In the genomic region with DNA sequence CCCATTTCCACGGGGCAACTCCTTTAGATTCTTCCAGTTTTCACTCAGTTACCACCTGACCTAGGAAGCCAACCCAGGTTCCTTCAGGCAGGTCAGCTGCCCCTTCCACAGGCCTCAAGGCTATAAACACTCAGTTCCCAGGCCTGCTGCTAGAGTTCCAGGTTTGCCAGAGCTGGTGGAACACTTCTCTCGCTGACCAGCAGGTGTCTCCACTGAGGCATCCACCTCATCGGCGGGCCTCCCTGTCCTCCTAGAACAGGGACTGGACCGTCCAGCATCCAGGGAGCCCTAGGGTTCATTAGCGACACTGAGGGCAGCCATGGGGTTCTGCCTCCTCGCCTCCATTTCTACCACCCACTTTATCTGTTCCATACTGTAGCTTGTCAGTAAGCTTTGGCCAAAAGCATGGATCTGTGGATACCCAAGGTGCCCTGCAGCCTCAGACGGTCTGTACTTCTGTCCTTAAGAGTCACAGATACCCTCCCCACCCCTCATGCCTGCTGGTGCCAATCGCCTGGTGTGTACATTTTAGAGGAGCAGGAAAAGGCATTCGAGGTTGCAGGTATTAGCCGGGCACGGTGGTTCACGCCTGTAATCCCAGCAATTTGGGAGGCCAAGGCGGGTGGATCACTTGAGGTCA, we compare ENCODE assay signal across 8 cellular contexts. TPM values are rescaled to one million over a fixed set of nuclear protein-coding genes. Genes with fewer than 3 reads are reported as not detected.
DNase-seq lines count a peak whose midpoint lies in the region; FAIRE-seq and TF ChIP-seq lines count a peak whose summit lies in the region.

No MANE protein-coding gene starts in this region.

- no peak overlapping the region for H3K27ac ChIP-seq in H1 (ENCODE audit: low read depth, low read length)

- TF ChIP-seq EP300 in H1 (IDR thresholded peaks at IDR 0.05; ENCODE audit: borderline replicate concordance in 1 of 2, low read depth in 2 of 2, low read length in 2 of 2), result no peak; a peak in 1 of 3 replicates

- H3K79me1 ChIP-seq in H1 (ENCODE audit: low read depth, low read length), result no peaks in the 10 kb centered on the region

- in situ Hi-C loops in GM13976 (cut with MboI; ENCODE audit: low sequenced_read_pairs, unreplicated experiment), result no loop called here

- no peaks in the 10 kb centered on the region for H4K20me1 ChIP-seq in H1 (replicated peaks in 1 of 2; ENCODE audit: control insufficient read depth in 1 of 2, insufficient read depth in 2 of 2, low read length in 2 of 2)

- H3K4me2 ChIP-seq in H1 (ENCODE audit: insufficient read depth in 1 of 2, low read depth in 2 of 2, low read length in 2 of 2), result no peak overlapping the region

- no peaks in the 10 kb centered on the region for H3K36me3 ChIP-seq in H1 (ENCODE audit: control insufficient read depth in 2 of 4, insufficient read depth in 4 of 4, low read length in 3 of 4)

- peaks cover 5% of the 10 kb centered on the region for H3K4me1 Mint-ChIP-seq in mesothelial cell of epicardium

- H3K36me3 Mint-ChIP-seq in mesothelial cell of epicardium, result no peaks in the 10 kb centered on the region

- no peak overlapping the region for H3K14ac ChIP-seq in H1 (ENCODE audit: insufficient read length)

- POLR2A ChIA-PET in H1 (lab: Charles Lee; ENCODE audit: partially characterized antibody), result interaction anchor here (0.5 to 2.0 kb wide), 7 partner anchors 10 to 169 kb away, joined by 3 to 10 read pairs (median 3); no protein-coding TSS in a partner anchor

- H2BK12ac ChIP-seq in H1 (ENCODE audit: low read depth, low read length), result peak overlapping the region; percentile 72; the same call in 1 of the 2 replicates

- H2AK5ac ChIP-seq in H1 (ENCODE audit: low read depth, low read length), result no peak overlapping the region

- H3K27me3 Mint-ChIP-seq in mesothelial cell of epicardium (ENCODE audit: low read depth), result peaks cover 14% of the 10 kb centered on the region

- no peak overlapping the region for H3K4me3 ChIP-seq in H1 (ENCODE audit: extremely low read depth in 1 of 4, insufficient read depth in 2 of 4, low read depth in 3 of 4, low read length in 4 of 4)

- H3K9me3 ChIP-seq in H1 (ENCODE audit: insufficient read depth in 2 of 2, low read depth in 1 of 2, low read length in 1 of 2), result no peaks in the 10 kb centered on the region

- WGBS in H1 (ENCODE audit: extremely low coverage in 1 of 2, insufficient coverage in 1 of 2, insufficient read length in 1 of 2, insufficient replicate concordance in 2 of 2, low coverage in 1 of 2, low lambda C conversion rate in 2 of 2, missing lambda C conversion rate in 1 of 2), 2 experiments, result 56% methylated on average over 14 of the region's 14 CpGs; no CpG with 5 or more reads in 1 of the 2 experiments

- peak overlapping the region; percentile 48; the same call in 1 of the 2 replicates for H2BK5ac ChIP-seq in H1 (ENCODE audit: low read depth, low read length)

- peak; percentile 85 to 92 for TF ChIP-seq RAD21 in H1 (IDR thresholded peaks at IDR 0.05 in 1 of 2, conservative IDR thresholded peaks at IDR 0.05 in 1 of 2; ENCODE audit: low read depth in 2 of 2, low read length in 2 of 2)

- H4K91ac ChIP-seq in H1 (replicated peaks; ENCODE audit: insufficient read length, low read length), result no peak overlapping the region

- peak; percentile 73 for FAIRE-seq in H1 (lab: Jason Lieb, UNC)

- H3K18ac ChIP-seq in H1 (ENCODE audit: extremely low read depth, low read length), result peak overlapping the region; percentile 60; the same call in 1 of the 2 replicates

- H3K23me2 ChIP-seq in H1 (ENCODE audit: low read depth, low read length), result no peaks in the 10 kb centered on the region

- H3K4me1 ChIP-seq in H1 (replicated peaks in 1 of 4; ENCODE audit: control insufficient read depth in 3 of 4, insufficient read depth in 4 of 4, low read length in 3 of 4), result peaks cover 0 to 13% (median 8%) of the 10 kb centered on the region in 4 experiments; a peak in 4 of 7 replicates

- H3K27me3 ChIP-seq in H1 (replicated peaks in 1 of 4; ENCODE audit: control insufficient read depth in 3 of 4, extremely low read depth in 1 of 4, insufficient read depth in 3 of 4, low read length in 3 of 4), result no peaks in the 10 kb centered on the region

- TF ChIP-seq CTCF in GM13976 (IDR thresholded peaks at IDR 0.05; ENCODE audit: borderline replicate concordance, control extremely low read depth, extremely low read depth, insufficient read depth, missing control alignments), result peak; percentile 92
- peak; percentile 85 to 99 (median 98) for TF ChIP-seq CTCF in H1 (IDR thresholded peaks at IDR 0.05; ENCODE audit: control extremely low read depth in 1 of 3, insufficient read depth in 1 of 3, low read depth in 1 of 3, low read length in 3 of 3)
- TF ChIP-seq CTCF in mesothelial cell of epicardium (IDR thresholded peaks at IDR 0.05; ENCODE audit: unreplicated experiment), result peak; percentile 93

- DNase-seq in A172 (ENCODE audit: low spot score) (peak; percentile 87), GM13976 (ENCODE audit: low spot score) (peak; percentile 91), NCI-H82 (lab: John Stamatoyannopoulos, UW) (peak; percentile 83), H1 (ENCODE audit: low read depth in 1 of 2, low spot score in 2 of 2) (peak in 1 of 2 experiments; percentile 93), mesothelial cell of epicardium (ENCODE audit: low spot score in 2 of 2, unreplicated experiment in 2 of 2) (peak; percentile 59 to 85), mesenteric fat pad (ENCODE audit: low spot score) (no peak)
- DNase-seq in activated CD8-positive, alpha-beta memory T cell treated with anti-CD3 and anti-CD28 coated beads for 4 hours (ENCODE audit: low read depth in 2 of 2), result peak; percentile 25 to 30
- DNase-seq in stimulated activated CD8-positive, alpha-beta memory T cell treated with anti-CD3 and anti-CD28 coated beads, Interleukin-2, amount 100 ng/mL, for 1 hour (ENCODE audit: low read depth in 2 of 2), result peak; percentile 21 to 41

- no peak overlapping the region for H2BK120ac ChIP-seq in H1 (replicated peaks; ENCODE audit: low read depth, low read length)

- 0 out of 2 replicates have a peak overlapping the region, but pooled peaks have one; percentile 77 for H2BK15ac ChIP-seq in H1 (ENCODE audit: low read length)

- H3K23ac ChIP-seq in H1 (ENCODE audit: insufficient read length), result no peak overlapping the region

- no peak overlapping the region for H2BK20ac ChIP-seq in H1 (ENCODE audit: low read length)

- no peak overlapping the region for H3K56ac ChIP-seq in H1 (replicated peaks; ENCODE audit: insufficient read length, low read depth, low read length)

- TF ChIP-seq POLR2A in H1 (IDR thresholded peaks at IDR 0.05; ENCODE audit: control extremely low read depth in 1 of 2, low read depth in 2 of 2, low read length in 2 of 2), result no peak

- no peaks in the 10 kb centered on the region for H3K9me3 Mint-ChIP-seq in mesothelial cell of epicardium

- no peak overlapping the region for H3K4ac ChIP-seq in H1 (replicated peaks; ENCODE audit: insufficient read length, low read depth, low read length)

- no peak overlapping the region for H2AFZ ChIP-seq in H1 (ENCODE audit: low read length)

- no peak overlapping the region for H4K5ac ChIP-seq in H1 (ENCODE audit: insufficient read length, low read depth, low read length)

- CTCF ChIA-PET in H1 (lab: Charles Lee; ENCODE audit: partially characterized antibody), result interaction anchor here (0.7 to 6.4 kb wide), 39 partner anchors 10 to 978 kb away, joined by 3 to 68 read pairs (median 5); no protein-coding TSS in a partner anchor

- no peak overlapping the region for H3K4me3 Mint-ChIP-seq in mesothelial cell of epicardium

- H4K8ac ChIP-seq in H1 (ENCODE audit: extremely low read depth, insufficient read depth, low read length), result no peak overlapping the region

- peak overlapping the region; percentile 40 for H3K27ac Mint-ChIP-seq in mesothelial cell of epicardium

- H3K9ac ChIP-seq in H1 (replicated peaks in 1 of 4; ENCODE audit: extremely low read depth in 1 of 4, low read depth in 3 of 4, low read length in 3 of 4), result no peak overlapping the region

- no peaks in the 10 kb centered on the region for H3K79me2 ChIP-seq in H1 (ENCODE audit: control insufficient read depth in 1 of 2, insufficient read depth in 2 of 2, low read length in 2 of 2)

TF ChIP-seq in H1, 55 proteins besides CTCF, POLR2A, EP300 and RAD21 (continues in another document):
- TF ChIP-seq KDM4A (IDR thresholded peaks at IDR 0.05; ENCODE audit: low read depth, low read length, severe bottlenecking) (no peak), EZH2 (IDR thresholded peaks at IDR 0.05; ENCODE audit: low read depth, low read length, severe bottlenecking) (no peak), CBX5 (IDR thresholded peaks at IDR 0.05; ENCODE audit: low read depth, low read length) (no peak), TBP (IDR thresholded peaks at IDR 0.05; ENCODE audit: low read depth, low read length) (0 out of 2 replicates have a peak, but pooled peaks have one; percentile 26), CTBP2 (IDR thresholded peaks at IDR 0.05; ENCODE audit: borderline replicate concordance, insufficient read depth, insufficient read length, low read length) (no peak), SP4 (IDR thresholded peaks at IDR 0.05; ENCODE audit: low read length) (no peak)

RNA-seq across cellular contexts. Expression of a gene that starts 29.0 kb away (rescaled TPM):
- 81.2 and 96.3 TPM in 2 replicates for total RNA-seq in A172 (2014; rRNA removed; shearing (Covaris generic))
- 133 and 143 TPM in 2 replicates for total RNA-seq in H1 (2021; fragmentation: NEBNext Ultra II Directional; extraction: Animal tissue kit (Norgen Biotek cat#: 25700))
- 126 and 148 TPM in 2 replicates for polyA plus RNA-seq in H1 (2011; rRNA removed)
- polyA plus RNA-seq in H1 (2011; cell fraction: cytosol; rRNA removed), result 154 TPM
- 223 TPM for polyA plus RNA-seq in H1 (2011; cell fraction: nucleus; rRNA removed)
- polyA plus RNA-seq in H1 (2012, experiment 1 of 2), result 83.9 to 119 TPM (median 107 TPM) in 4 replicates
- polyA plus RNA-seq in H1 (2012, experiment 2 of 2), result 116 TPM
- polyA plus RNA-seq in H1 (2013, experiment 1 of 2), result 64.4 TPM
- polyA plus RNA-seq in H1 (2013, experiment 2 of 2), result 62.7 TPM
- 55.3 and 66.3 TPM in 2 replicates for polyA minus RNA-seq in H1 (2011; rRNA and poly(A)+ RNA removed)
- polyA minus RNA-seq in H1 (2011; cell fraction: cytosol; rRNA and poly(A)+ RNA removed), result 56.3 TPM
- 68.8 TPM for polyA minus RNA-seq in H1 (2011; cell fraction: nucleus; rRNA and poly(A)+ RNA removed)
- total RNA-seq in mesothelial cell of epicardium, result 12.1 to 13.9 TPM (median 12.2 TPM) in 3 replicates
- not detected for total RNA-seq in mesenteric fat pad

RNA-seq across cellular contexts. Expression of a gene that starts 38.3 kb away (rescaled TPM):
- not detected in 2 replicates for total RNA-seq in A172 (2014; rRNA removed; shearing (Covaris generic))
- 0.71 TPM in 1 of 2 replicates, not detected in the other for total RNA-seq in H1 (2021; fragmentation: NEBNext Ultra II Directional; extraction: Animal tissue kit (Norgen Biotek cat#: 25700))
- 0.56 and 0.89 TPM in 2 replicates for polyA plus RNA-seq in H1 (2011; rRNA removed)
- polyA plus RNA-seq in H1 (2011; cell fraction: cytosol; rRNA removed), result 1.6 TPM
- polyA plus RNA-seq in H1 (2011; cell fraction: nucleus; rRNA removed), result 0.78 TPM
- polyA plus RNA-seq in H1 (2012, experiment 1 of 2), result 0.22 to 0.55 TPM (median 0.40 TPM) in 4 replicates
- 0.09 TPM for polyA plus RNA-seq in H1 (2012, experiment 2 of 2)
- 0.14 TPM for polyA plus RNA-seq in H1 (2013, experiment 1 of 2)
- polyA plus RNA-seq in H1 (2013, experiment 2 of 2), result 0.29 TPM
- 0.20 and 0.22 TPM in 2 replicates for polyA minus RNA-seq in H1 (2011; rRNA and poly(A)+ RNA removed)
- polyA minus RNA-seq in H1 (2011; cell fraction: cytosol; rRNA and poly(A)+ RNA removed), result not detected
- not detected for polyA minus RNA-seq in H1 (2011; cell fraction: nucleus; rRNA and poly(A)+ RNA removed)
- total RNA-seq in mesothelial cell of epicardium (not detected in 3 replicates), mesenteric fat pad (not detected)

Comparison
In these comparisons a context has a peak if more than half of its experiments do, and no peak if none do; other contexts are left out.
1. RNA of a gene that starts 29.0 kb away (total RNA-seq): 133 to 143 TPM in H1, 81.2 to 96.3 TPM in A172 and 12.1 to 13.9 TPM in mesothelial cell of epicardium; not detected in mesenteric fat pad (single experiment); every median in the first group is over 10 times any median in the second.
2. Peak in every context shown above with its lines, with median percentiles within 50 percentile points of each other: CTCF ChIP-seq.